In genomic region chr18:76923485-76924085, GRCh38 we compare ENCODE assay signal across 8 cellular contexts.
A peak's percentile ranks its signal among the peaks of the same experiment; 100 is the strongest.
DNase-seq lines count a peak whose midpoint lies in the region; ATAC-seq, FAIRE-seq and TF ChIP-seq lines count a peak whose summit lies in the region.

No MANE protein-coding gene starts in this region.

- H3K9me1 ChIP-seq in K562 (ENCODE audit: control insufficient read depth, insufficient read depth, low read length): no peaks in the 10 kb centered on the region

- POLR2A ChIA-PET in K562 (lab: Yijun Ruan, JAX): no interaction called here

- CTCF ChIA-PET in K562 (lab: Yijun Ruan, JAX; ENCODE audit: low intra/inter-chr PET ratio): no interaction called here

- no TSS peak for BruUV-seq in K562 (replicated peaks; lab: Mats Ljungman, UMichigan)

- TF ChIP-seq CTCF in DOHH2 (IDR thresholded peaks at IDR 0.05; ENCODE audit: low read depth, low read length, poor library complexity, severe bottlenecking) (peak; percentile 63), KMS-11 (conservative IDR thresholded peaks at IDR 0.05; ENCODE audit: low read depth, low read length) (peak; percentile 48), K562 (IDR thresholded peaks at IDR 0.05 in 2 of 3, conservative IDR thresholded peaks at IDR 0.05 in 1 of 3; ENCODE audit: insufficient read depth in 2 of 3, low read depth in 1 of 3, low read length in 3 of 3) (peak; percentile 35 to 69 (median 48)), lower lobe of right lung (IDR thresholded peaks at IDR 0.05) (peak; percentile 28), uterus (IDR thresholded peaks at IDR 0.05) (peak in 2 of 4 experiments; percentile 5 to 38)

- intact Hi-C loops in K562 (cut with micrococcal nuclease): loop anchor here (2.0 to 5.0 kb wide), 2 partner anchors 59 to 121 kb away; no protein-coding TSS in a partner anchor
- intact Hi-C loops in lower lobe of right lung (cut with DNase I): no loop called here
- intact Hi-C loops in uterus (cut with DNase I; ENCODE audit: low total_unique reads): no loop called here

- H3K27me3 ChIP-seq in DOHH2 (ENCODE audit: control insufficient read depth, low read length): no peaks in the 10 kb centered on the region
- H3K27me3 ChIP-seq in KMS-11 (ENCODE audit: insufficient read depth, low read depth): no peaks in the 10 kb centered on the region
- no peaks in the 10 kb centered on the region for H3K27me3 ChIP-seq in K562 (ENCODE audit: control insufficient read depth in 2 of 2, insufficient read depth in 2 of 2, low read length in 2 of 2)
- no peaks in the 10 kb centered on the region for H3K27me3 ChIP-seq in lower lobe of right lung (ENCODE audit: low read depth)
- H3K27me3 ChIP-seq in uterus: no peaks in the 10 kb centered on the region

- H3K9me2 ChIP-seq in DOHH2 (replicated peaks; ENCODE audit: control insufficient read depth, low read length): no peaks in the 10 kb centered on the region

- H3K4me3 Mint-ChIP-seq in activated T-cell treated with anti-CD3 and anti-CD28 coated beads, Interleukin-2, amount 50 U/mL, for 24 hours: no peak overlapping the region

- in situ Hi-C loops in K562 (cut with MboI): no loop called here

- peaks cover 92% of the 10 kb centered on the region for H3K36me3 Mint-ChIP-seq in activated T-cell treated with anti-CD3 and anti-CD28 coated beads, Interleukin-2, amount 50 U/mL, for 24 hours (ENCODE audit: low read depth)

- no peaks in the 10 kb centered on the region for H3K9me3 Mint-ChIP-seq in activated T-cell treated with anti-CD3 and anti-CD28 coated beads, Interleukin-2, amount 50 U/mL, for 24 hours

- H3K27ac ChIP-seq in DOHH2 (ENCODE audit: low read depth, low read length) (no peak overlapping the region), KMS-11 (no peak overlapping the region), K562 (ENCODE audit: extremely low read depth, low read depth, low read length) (no peak overlapping the region), lower lobe of right lung (no peak overlapping the region), uterus (no peak overlapping the region)

- no peaks in the 10 kb centered on the region for H3K27me3 Mint-ChIP-seq in activated T-cell treated with anti-CD3 and anti-CD28 coated beads, Interleukin-2, amount 50 U/mL, for 24 hours

- H3K9me3 ChIP-seq in DOHH2 (ENCODE audit: control insufficient read depth, insufficient read depth, low read length) (no peaks in the 10 kb centered on the region), K562 (replicated peaks; ENCODE audit: control insufficient read depth, insufficient read depth, low read depth, low read length) (no peaks in the 10 kb centered on the region), lower lobe of right lung (no peaks in the 10 kb centered on the region), uterus (no peaks in the 10 kb centered on the region)

- peaks cover 9% of the 10 kb centered on the region for H3K4me1 ChIP-seq in DOHH2 (ENCODE audit: control insufficient read depth, low read length)
- H3K4me1 ChIP-seq in KMS-11 (ENCODE audit: low read depth, poor library complexity, severe bottlenecking): no peaks in the 10 kb centered on the region
- no peaks in the 10 kb centered on the region for H3K4me1 ChIP-seq in K562 (replicated peaks in 1 of 2; ENCODE audit: control insufficient read depth in 2 of 2, insufficient read depth in 2 of 2, low read length in 2 of 2)
- no peaks in the 10 kb centered on the region for H3K4me1 ChIP-seq in lower lobe of right lung
- no peaks in the 10 kb centered on the region for H3K4me1 ChIP-seq in uterus

- H3K9ac ChIP-seq in KMS-11: no peak overlapping the region
- no peak overlapping the region for H3K9ac ChIP-seq in K562 (ENCODE audit: insufficient read depth in 1 of 2, low read depth in 2 of 2, low read length in 2 of 2)

- H3K4me3 ChIP-seq in DOHH2 (ENCODE audit: low read length) (no peak overlapping the region), KMS-11 (IDR thresholded peaks at IDR 0.05; ENCODE audit: insufficient read depth, low read depth, low read length) (no peak overlapping the region), K562 (no peak overlapping the region), lower lobe of right lung (no peak overlapping the region), uterus (no peak overlapping the region)

- no peaks in the 10 kb centered on the region; the same call in 1 of the 2 replicates for H4K20me1 ChIP-seq in DOHH2 (ENCODE audit: control insufficient read depth, insufficient read depth, low read depth, low read length)
- H4K20me1 ChIP-seq in KMS-11 (ENCODE audit: insufficient read depth): no peaks in the 10 kb centered on the region
- H4K20me1 ChIP-seq in K562 (replicated peaks; ENCODE audit: control insufficient read depth, insufficient read depth, low read length): no peaks in the 10 kb centered on the region

- ATAC-seq in K562: peak; percentile 72
- no peak for ATAC-seq in lower lobe of right lung
- no peak for ATAC-seq in HG03108 (IDR thresholded peaks at IDR 0.05; ENCODE audit: unreplicated experiment)

- TF ChIP-seq RAD21 in K562 (CRISPR knock-in tag; conservative IDR thresholded peaks at IDR 0.05 in 1 of 2, IDR thresholded peaks at IDR 0.05 in 1 of 2): 0 out of 4 replicates have a peak, but pooled peaks of 1 of the 2 experiments have one; percentile 11

- no peak overlapping the region for H3K4me2 ChIP-seq in DOHH2 (ENCODE audit: low read length)
- no peak overlapping the region for H3K4me2 ChIP-seq in KMS-11
- H3K4me2 ChIP-seq in K562 (ENCODE audit: insufficient read depth, low read length): no peak overlapping the region

- peaks cover 13% of the 10 kb centered on the region for H3K4me1 Mint-ChIP-seq in activated T-cell treated with anti-CD3 and anti-CD28 coated beads, Interleukin-2, amount 50 U/mL, for 24 hours (ENCODE audit: low read depth)

- H3K27ac Mint-ChIP-seq in activated T-cell treated with anti-CD3 and anti-CD28 coated beads, Interleukin-2, amount 50 U/mL, for 24 hours: no peak overlapping the region

- H3F3A ChIP-seq in DOHH2 (ENCODE audit: control insufficient read depth, insufficient read depth): no peaks in the 10 kb centered on the region

- TF ChIP-seq EP300 in K562 (IDR thresholded peaks at IDR 0.05; ENCODE audit: low read length): no peak

- no peak overlapping the region for H2AFZ ChIP-seq in KMS-11 (ENCODE audit: low read depth)
- H2AFZ ChIP-seq in K562 (ENCODE audit: low read depth, low read length): no peak overlapping the region

- H3K36me3 ChIP-seq in DOHH2 (ENCODE audit: control insufficient read depth, low read length): peaks cover 76% of the 10 kb centered on the region
- H3K36me3 ChIP-seq in KMS-11 (ENCODE audit: insufficient read depth): no peaks in the 10 kb centered on the region; the same call in 1 of the 2 replicates
- peaks cover 41% of the 10 kb centered on the region; the same call in 2 of the 3 replicates for H3K36me3 ChIP-seq in K562 (ENCODE audit: control insufficient read depth, insufficient read depth, low read length)
- H3K36me3 ChIP-seq in lower lobe of right lung: peaks cover 78% of the 10 kb centered on the region
- H3K36me3 ChIP-seq in uterus: no peaks in the 10 kb centered on the region

- H3K79me2 ChIP-seq in DOHH2 (ENCODE audit: control insufficient read depth, low read length) (no peaks in the 10 kb centered on the region), KMS-11 (ENCODE audit: insufficient read depth, low read depth) (no peaks in the 10 kb centered on the region), K562 (ENCODE audit: control insufficient read depth, insufficient read depth, low read length) (no peaks in the 10 kb centered on the region)

- FAIRE-seq in K562 (lab: Jason Lieb, UNC): no peak

- 54% methylated on average over 3 of the region's 3 CpGs for WGBS in K562 (ENCODE audit: insufficient coverage, low coverage, missing lambda C conversion rate)

- TF ChIP-seq POLR2A in K562 (conservative IDR thresholded peaks at IDR 0.05) (no peak), uterus (IDR thresholded peaks at IDR 0.05) (no peak)

- peak; percentile 17 to 49 (median 38) for DNase-seq in K562 (ENCODE audit: extremely low read depth in 1 of 4, low spot score in 3 of 4)
- no peak for DNase-seq in lower lobe of right lung
- DNase-seq in uterus: no peak
- DNase-seq in activated T-cell treated with anti-CD3 and anti-CD28 coated beads, Interleukin-2, amount 50 U/mL, for 24 hours: no peak
- no peak for DNase-seq in SW 1271 (lab: John Stamatoyannopoulos, UW)

TF ChIP-seq in K562, 482 proteins besides CTCF, POLR2A, EP300 and RAD21 (continues in another document):
- no peak for TF ChIP-seq MNT (conservative IDR thresholded peaks at IDR 0.05)
- TF ChIP-seq CTCFL (IDR thresholded peaks at IDR 0.05; ENCODE audit: borderline replicate concordance, insufficient read depth, low read depth, low read length, poor library complexity, severe bottlenecking): peak; percentile 46
- no peak for TF ChIP-seq SAFB2 (IDR thresholded peaks at IDR 0.05; ENCODE audit: borderline replicate concordance, low read depth, low read length, severe bottlenecking)

Comparison
In these comparisons a context has a peak if more than half of its experiments do, and no peak if none do; other contexts are left out.
1. DNase-seq: peak in K562 (4 of 4); none in lower lobe of right lung (single experiment), uterus (0 of 2), activated T-cell treated with anti-CD3 and anti-CD28 coated beads, Interleukin-2, amount 50 U/mL, for 24 hours (single experiment) and SW 1271 (0 of 2).